In the genomic region with DNA sequence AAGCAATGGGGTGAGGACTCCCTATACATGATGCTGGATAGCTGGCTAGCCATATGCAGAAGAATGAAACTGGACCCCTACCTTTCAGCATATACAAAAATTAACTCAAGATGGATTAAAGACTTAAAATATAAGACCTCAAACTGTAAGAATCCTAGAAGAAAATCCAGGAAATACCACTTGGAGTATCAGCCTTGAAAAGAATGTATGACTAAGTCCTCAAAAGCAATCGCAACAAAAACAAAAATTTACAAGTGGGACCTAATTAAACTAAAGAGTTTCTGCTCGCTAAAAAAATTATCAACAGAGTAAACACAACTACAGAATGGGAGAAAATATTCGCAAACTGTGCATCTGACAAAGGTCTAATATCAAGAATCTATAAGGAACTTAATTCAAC, we compare ENCODE assay signal across 17 cellular contexts.
"Had no signal": no experiment of that assay in that cellular context is flagged by ENCODE, and none has a peak within 500 bp of the region (broad histone marks: within the 10 kb centered on the region; RNA-seq: fewer than 3 reads in every experiment).

No MANE protein-coding gene starts in this region.

- H3K4me1 ChIP-seq: left lung, right atrium auricular region, stomach had no signal

- H3K9me3 ChIP-seq: left lung, right atrium auricular region, stomach had no signal

- ATAC-seq: activated CD4-positive, CD25-positive, alpha-beta regulatory T cell treated with anti-CD3 and anti-CD28 coated beads, Interleukin-2, amount 50 U/mL, for 24 hours; activated CD8-positive, alpha-beta T cell treated with anti-CD3 and anti-CD28 coated beads, Interleukin-2, amount 10 ng/mL, durations not matched to agents 7 days and 5 days; activated T-cell treated with anti-CD3 and anti-CD28 coated beads, Interleukin-2, amount 50 U/mL, for 4 hours; effector memory CD8-positive, alpha-beta T cell; left lung had no signal

- H3K27ac ChIP-seq: left lung, right atrium auricular region, stomach had no signal

- H3K27me3 ChIP-seq: left lung, right atrium auricular region, stomach had no signal

- FAIRE-seq: bronchial epithelial cell, frontal cortex had no signal

- H3K4me3 ChIP-seq: left lung, right atrium auricular region, stomach had no signal

- DNase-seq: activated CD4-positive, alpha-beta T cell treated with anti-CD3 and anti-CD28 coated beads, Interleukin-2, amount 10 ng/mL, durations not matched to agents 7 days and 5 days; activated CD8-positive, alpha-beta memory T cell treated with anti-CD3 and anti-CD28 coated beads, Interleukin-2, amount 50 U/mL, for 4 hours; activated CD8-positive, alpha-beta T cell treated with anti-CD3 and anti-CD28 coated beads, Interleukin-2, amount 10 ng/mL, durations not matched to agents 7 days and 5 days; activated naive CD4-positive, alpha-beta T cell treated with anti-CD3 and anti-CD28 coated beads for 36 hours; activated T-cell treated with anti-CD3 and anti-CD28 coated beads, Interleukin-2, amount 50 U/mL, for 4 hours; aorta; effector memory CD8-positive, alpha-beta T cell; head of caudate nucleus; left lung; mammary epithelial cell; small intestine; stimulated activated CD4-positive, alpha-beta T cell treated with anti-CD3 and anti-CD28 coated beads, Interleukin-4, amount 100 ng/mL, for 1 hour; stomach had no signal
